1 cellular context compared by ENCODE assay signal in genomic region chr9:131597246-131597645, GRCh38.
TF ChIP-seq lines count a peak whose summit lies in the region.

No MANE protein-coding gene starts in this region.

TF ChIP-seq in IMR-90, 13 proteins besides CTCF, POLR2A, EP300 and RAD21:
- TF ChIP-seq RCOR1 (IDR thresholded peaks at IDR 0.05; ENCODE audit: insufficient replicate concordance, low read length), result no peak
- no peak for TF ChIP-seq FOS (IDR thresholded peaks at IDR 0.05; ENCODE audit: low read depth, low read length)
- TF ChIP-seq USF2 (IDR thresholded peaks at IDR 0.05; ENCODE audit: low read depth, low read length), result no peak
- no peak for TF ChIP-seq ELK1 (IDR thresholded peaks at IDR 0.05; ENCODE audit: borderline replicate concordance, low read depth, low read length)
- TF ChIP-seq RFX5 (IDR thresholded peaks at IDR 0.05; ENCODE audit: low read depth, low read length), result no peak
- TF ChIP-seq CEBPB (IDR thresholded peaks at IDR 0.05; ENCODE audit: low read depth, low read length), result no peak
- TF ChIP-seq MAFK (IDR thresholded peaks at IDR 0.05; ENCODE audit: low read depth, low read length), result no peak
- no peak for TF ChIP-seq MXI1 (IDR thresholded peaks at IDR 0.05; ENCODE audit: borderline replicate concordance, low read depth, low read length)
- TF ChIP-seq CHD1 (IDR thresholded peaks at IDR 0.05; ENCODE audit: low read depth, low read length), result no peak
- no peak for TF ChIP-seq SMC3 (IDR thresholded peaks at IDR 0.05; ENCODE audit: low read depth, low read length)
- TF ChIP-seq MAZ (IDR thresholded peaks at IDR 0.05; ENCODE audit: borderline replicate concordance, low read depth, low read length), result no peak
- TF ChIP-seq BHLHE40 (IDR thresholded peaks at IDR 0.05; ENCODE audit: low read depth, low read length), result no peak
- TF ChIP-seq NFE2L2 (IDR thresholded peaks at IDR 0.05; ENCODE audit: low read depth, low read length), result no peak
